8 cellular contexts compared by ENCODE assay signal in the genomic region with DNA sequence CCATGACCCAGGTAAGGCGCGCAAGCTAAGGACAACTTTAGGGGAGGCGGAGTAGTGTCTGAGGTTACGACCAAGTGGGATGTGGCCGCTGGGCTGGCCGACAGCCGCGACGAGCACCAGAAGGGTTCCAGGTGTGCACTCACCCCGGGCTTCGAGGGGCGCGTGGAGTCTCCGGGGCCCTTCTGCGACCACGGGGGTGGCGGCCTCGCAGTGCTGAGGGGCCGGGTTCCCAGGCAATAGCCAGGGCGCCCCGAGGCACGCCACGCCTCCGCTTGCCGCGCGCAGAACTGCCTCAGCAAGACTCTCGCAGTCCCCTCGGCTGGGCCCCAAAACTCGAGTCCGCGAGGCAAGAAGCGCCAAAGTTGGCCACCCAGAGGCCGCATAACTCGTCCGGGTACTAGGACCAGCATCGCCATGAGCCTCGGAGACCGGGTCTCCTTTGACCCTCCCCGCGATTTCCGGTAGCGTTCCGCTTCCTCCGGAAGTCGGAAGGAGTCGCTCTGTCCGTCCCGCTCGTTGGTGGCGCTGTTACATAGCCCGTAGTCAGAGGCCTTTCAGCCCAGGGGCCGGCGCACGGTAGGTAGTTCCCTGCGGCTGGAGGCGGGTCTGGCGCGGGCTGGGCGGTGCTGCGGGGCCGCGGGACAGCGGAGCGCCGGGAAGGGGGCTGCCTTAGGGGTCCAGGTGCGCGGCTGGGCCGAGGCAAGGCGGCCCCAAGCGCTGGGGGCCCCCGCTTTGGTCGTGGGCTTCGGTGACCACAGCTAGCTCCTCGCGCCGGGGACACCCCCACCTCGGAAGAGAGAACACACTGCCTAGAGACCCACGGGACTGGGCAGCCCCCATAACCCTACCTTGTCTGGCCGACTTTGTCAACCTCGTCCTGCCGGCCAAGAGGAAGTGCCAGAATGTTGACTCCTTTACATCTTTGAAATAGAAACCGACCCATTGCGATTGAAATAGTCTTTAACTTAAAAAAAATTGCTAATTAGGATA. TPM values are rescaled to one million over a fixed set of nuclear protein-coding genes. Genes with fewer than 3 reads are reported as not detected.
DNase-seq lines count a peak whose midpoint lies in the region; ATAC-seq and TF ChIP-seq lines count a peak whose summit lies in the region.

Gene ADPRM (plus strand): TSS at position 503 of the 990 bp plus-strand sequence. CDS start 7,333 bp downstream, outside the sequence.
Gene SCO1 (minus strand): TSS at position 442 of the 990 bp plus-strand sequence. CDS start 26 bp downstream, at position 416.

- peak; percentile 41 for DNase-seq in DMS 273 treated with DMSO at 0.1 percent for 48 hours (lab: John Stamatoyannopoulos, UW)
- DNase-seq in activated T-cell treated with anti-CD3 and anti-CD28 coated beads for 24 hours (ENCODE audit: low read depth): peak; percentile 91
- peak; percentile 73 for DNase-seq in epidermal melanocyte (ENCODE audit: insufficient read length, low spot score)
- DNase-seq in middle frontal gyrus (ENCODE audit: extremely low spot score, low spot score): peak; percentile 92
- peak; percentile 83 to 89 for DNase-seq in stimulated activated CD8-positive, alpha-beta memory T cell treated with anti-CD3 and anti-CD28 coated beads, Interleukin-2, amount 100 ng/mL, for 48 hours (ENCODE audit: low read depth in 2 of 2)

- H3K9ac ChIP-seq in HUES64 (ENCODE audit: low read depth, low read length): peak within 1 kb of the TSS; percentile 89
- H3K9ac ChIP-seq in OCI-LY3 (ENCODE audit: low read length): peak within 1 kb of the TSS; percentile 90

- peak; percentile 92 for ATAC-seq in GM21447 (IDR thresholded peaks at IDR 0.05; ENCODE audit: unreplicated experiment)

- no peaks in the 10 kb centered on the region for H3K27me3 ChIP-seq in HUES64 (ENCODE audit: insufficient read depth, low read length)
- no peaks in the 10 kb centered on the region for H3K27me3 ChIP-seq in OCI-LY3 (ENCODE audit: low read depth, low read length)

- peak; percentile 10; the same call in 1 of the 2 replicates for TF ChIP-seq CTCF in OCI-LY3 (IDR thresholded peaks at IDR 0.05; ENCODE audit: low read depth, low read length)

- peak within 1 kb of the TSS; percentile 83 for H3K27ac ChIP-seq in HUES64 (ENCODE audit: low read depth, low read length)
- H3K27ac ChIP-seq in OCI-LY3 (ENCODE audit: low read length): peak within 1 kb of the TSS; percentile 86

- H3K36me3 ChIP-seq in HUES64 (ENCODE audit: insufficient read depth, low read length) (peaks cover 34% of the 10 kb centered on the region), OCI-LY3 (replicated peaks; ENCODE audit: low read depth, low read length) (peaks cover 10% of the 10 kb centered on the region)

- H3K4me2 ChIP-seq in OCI-LY3 (ENCODE audit: low read length): peak within 1 kb of the TSS; percentile 93

- H2AFZ ChIP-seq in OCI-LY3 (ENCODE audit: low read depth, low read length): peak within 1 kb of the TSS; percentile 68

- peaks cover 2% of the 10 kb centered on the region; the same call in 1 of the 2 replicates for H4K20me1 ChIP-seq in OCI-LY3 (ENCODE audit: insufficient read depth, low read length)

- peaks cover 5% of the 10 kb centered on the region for H3K4me1 ChIP-seq in HUES64 (ENCODE audit: insufficient read depth, low read length)
- peaks cover 8% of the 10 kb centered on the region; the same call in 1 of the 2 replicates for H3K4me1 ChIP-seq in OCI-LY3 (ENCODE audit: low read length)

- H3K79me2 ChIP-seq in OCI-LY3 (ENCODE audit: low read length): peaks cover 51% of the 10 kb centered on the region

- peak within 1 kb of the TSS; percentile 96 for H3K4me3 ChIP-seq in HUES64 (ENCODE audit: low read length)
- H3K4me3 ChIP-seq in OCI-LY3 (ENCODE audit: low read length): peak within 1 kb of the TSS; percentile 100

- under 1% methylated on average over 84 of the region's 84 CpGs for WGBS in HUES64

- H3K9me3 ChIP-seq in HUES64 (ENCODE audit: insufficient read depth, low read depth, low read length) (no peaks in the 10 kb centered on the region), OCI-LY3 (ENCODE audit: insufficient read depth, low read length) (no peaks in the 10 kb centered on the region)

RNA-seq across cellular contexts. Expression of gene ADPRM, which starts in this region (rescaled TPM):
- polyA plus RNA-seq in HUES64 (2013, experiment 1 of 2): 6.1 TPM
- 8.7 TPM for polyA plus RNA-seq in HUES64 (2013, experiment 2 of 2)

RNA-seq across cellular contexts. Expression of gene SCO1, which starts in this region (rescaled TPM):
- polyA plus RNA-seq in HUES64 (2013, experiment 1 of 2): 38.6 TPM
- polyA plus RNA-seq in HUES64 (2013, experiment 2 of 2): 34.6 TPM

Comparison
In these comparisons a context has a peak if more than half of its experiments do, and no peak if none do; other contexts are left out.
1. Peak in every context shown above with its lines: DNase-seq, ATAC-seq, H3K4me3 ChIP-seq and H3K27ac ChIP-seq.
2. DNase-seq: peak in every context shown above with its lines; median percentile 92 in middle frontal gyrus; 91 in activated T-cell treated with anti-CD3 and anti-CD28 coated beads for 24 hours; 86 in stimulated activated CD8-positive, alpha-beta memory T cell treated with anti-CD3 and anti-CD28 coated beads, Interleukin-2, amount 100 ng/mL, for 48 hours; 73 in epidermal melanocyte; 41 in DMS 273 treated with DMSO at 0.1 percent for 48 hours.